Comparison of ENCODE assay signal across 10 cellular contexts in the genomic region with DNA sequence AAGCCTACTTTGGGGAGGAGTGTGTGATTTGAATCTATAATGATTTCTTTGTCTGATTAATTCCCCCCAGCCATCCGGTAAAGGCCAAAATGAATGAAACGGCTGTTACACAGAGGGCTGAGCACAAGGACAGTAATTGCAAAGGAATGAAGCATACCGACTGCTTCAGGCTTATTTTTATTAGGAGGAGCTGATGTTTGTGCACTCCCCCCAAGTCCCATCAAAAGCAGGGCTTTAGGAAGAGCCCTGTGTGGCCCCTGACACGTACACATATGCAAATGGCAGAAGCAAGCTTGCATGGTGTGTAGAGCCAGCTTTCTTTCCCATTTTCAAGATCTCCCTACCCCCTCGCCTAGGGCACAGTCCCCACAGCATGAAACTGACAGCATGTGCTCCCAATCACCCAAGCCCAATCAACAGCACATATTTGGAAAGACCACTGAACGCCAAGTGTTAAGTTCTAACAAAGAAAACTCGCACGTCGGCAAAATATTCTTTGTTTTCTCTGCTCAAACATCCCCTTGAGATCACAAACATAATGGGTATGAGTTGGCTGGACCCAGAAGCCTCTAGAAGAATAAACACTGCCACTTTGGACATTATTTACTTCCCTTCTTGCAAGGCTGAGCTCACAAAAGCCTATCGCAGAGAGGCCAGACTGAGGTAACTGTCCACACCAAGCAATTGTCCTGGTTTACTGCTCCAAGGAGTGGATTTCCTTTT.
DNase-seq lines count a peak whose midpoint lies in the region; ATAC-seq and TF ChIP-seq lines count a peak whose summit lies in the region.
"Had no signal": no experiment of that assay in that cellular context is flagged by ENCODE, and none has a peak within 500 bp of the region (broad histone marks: within the 10 kb centered on the region; RNA-seq: fewer than 3 reads in every experiment).

No MANE protein-coding gene starts in this region.

- TF ChIP-seq POLR2A in gastrocnemius medialis (IDR thresholded peaks at IDR 0.05), result no peak

- ATAC-seq in gastrocnemius medialis, result peak in 1 of 2 donors; percentile 50
- ATAC-seq in HG02981 (IDR thresholded peaks at IDR 0.05; ENCODE audit: unreplicated experiment), result no peak
- no peak for ATAC-seq in HG02870 (IDR thresholded peaks at IDR 0.05; ENCODE audit: unreplicated experiment)

- H3K36me3 ChIP-seq in right atrium auricular region (no peaks in the 10 kb centered on the region), gastrocnemius medialis (no peaks in the 10 kb centered on the region)

- no peak overlapping the region for H3K4me3 Mint-ChIP-seq in activated naive CD4-positive, alpha-beta T cell treated with anti-CD3 and anti-CD28 coated beads, Interleukin-2, amount 10 ng/mL, durations not matched to agents 7 days and 5 days
- H3K4me3 Mint-ChIP-seq: central memory CD8-positive, alpha-beta T cell had no signal

- in situ Hi-C loops in astrocyte of the spinal cord (cut with HindIII; ENCODE audit: low sequenced_read_pairs), result no loop called here
- in situ Hi-C loops in gastrocnemius medialis (cut with MboI; ENCODE audit: low sequenced_read_pairs in 4 of 4), result no loop called here

- intact Hi-C loops in gastrocnemius medialis (cut with DNase I; ENCODE audit: low total_unique reads), result no loop called here

- H3K4me1 ChIP-seq in right atrium auricular region (peaks cover 0 to 25% of the 10 kb centered on the region in 2 donors), gastrocnemius medialis (no peaks in the 10 kb centered on the region)

- H3K36me3 Mint-ChIP-seq in activated naive CD4-positive, alpha-beta T cell treated with anti-CD3 and anti-CD28 coated beads, Interleukin-2, amount 10 ng/mL, durations not matched to agents 7 days and 5 days, result no peaks in the 10 kb centered on the region

- H3K27me3 ChIP-seq in right atrium auricular region (no peaks in the 10 kb centered on the region), gastrocnemius medialis (no peaks in the 10 kb centered on the region)

- no peaks in the 10 kb centered on the region for H3K9me3 Mint-ChIP-seq in activated naive CD4-positive, alpha-beta T cell treated with anti-CD3 and anti-CD28 coated beads, Interleukin-2, amount 10 ng/mL, durations not matched to agents 7 days and 5 days
- H3K9me3 Mint-ChIP-seq: central memory CD8-positive, alpha-beta T cell had no signal

- no peaks in the 10 kb centered on the region for H3K4me1 Mint-ChIP-seq in activated naive CD4-positive, alpha-beta T cell treated with anti-CD3 and anti-CD28 coated beads, Interleukin-2, amount 10 ng/mL, durations not matched to agents 7 days and 5 days
- H3K4me1 Mint-ChIP-seq: central memory CD8-positive, alpha-beta T cell had no signal

- H3K9me3 ChIP-seq in right atrium auricular region (no peaks in the 10 kb centered on the region), gastrocnemius medialis (no peaks in the 10 kb centered on the region)

- H3K4me3 ChIP-seq in astrocyte of the spinal cord (ENCODE audit: low read depth, low read length), result no peak overlapping the region
- no peak overlapping the region for H3K4me3 ChIP-seq in right atrium auricular region
- no peak overlapping the region for H3K4me3 ChIP-seq in gastrocnemius medialis

- peak overlapping the region; percentile 60 to 69 for H3K27ac ChIP-seq in right atrium auricular region
- peak overlapping the region in 3 of 4 donors; percentile 36 to 48 (median 37) for H3K27ac ChIP-seq in gastrocnemius medialis

- TF ChIP-seq CTCF in astrocyte of the spinal cord (IDR thresholded peaks at IDR 0.05; ENCODE audit: low read depth, low read length) (no peak), right atrium auricular region (IDR thresholded peaks at IDR 0.05) (no peak), gastrocnemius medialis (IDR thresholded peaks at IDR 0.05 in 4 of 5, conservative IDR thresholded peaks at IDR 0.05 in 1 of 5) (no peak)

- H3K27ac Mint-ChIP-seq in activated naive CD4-positive, alpha-beta T cell treated with anti-CD3 and anti-CD28 coated beads, Interleukin-2, amount 10 ng/mL, durations not matched to agents 7 days and 5 days, result no peak overlapping the region

- CTCF ChIA-PET in activated naive CD4-positive, alpha-beta T cell treated with anti-CD3 and anti-CD28 coated beads, Interleukin-2, amount 10 ng/mL, durations not matched to agents 7 days and 5 days (lab: Charles Lee), result no interaction called here

- peaks cover 11% of the 10 kb centered on the region for H3K27me3 Mint-ChIP-seq in activated naive CD4-positive, alpha-beta T cell treated with anti-CD3 and anti-CD28 coated beads, Interleukin-2, amount 10 ng/mL, durations not matched to agents 7 days and 5 days
- H3K27me3 Mint-ChIP-seq: central memory CD8-positive, alpha-beta T cell had no signal

- DNase-seq in GM04503 (ENCODE audit: low read depth), result peak; percentile 80
- peak; percentile 91 for DNase-seq in astrocyte of the spinal cord (ENCODE audit: low read depth, low spot score)
- DNase-seq in right atrium auricular region (ENCODE audit: low spot score), result no peak
- DNase-seq in gastrocnemius medialis, result no peak
- no peak for DNase-seq in activated naive CD4-positive, alpha-beta T cell treated with anti-CD3 and anti-CD28 coated beads, Interleukin-2, amount 10 ng/mL, durations not matched to agents 7 days and 5 days
- no peak for DNase-seq in NCI-H1930 (lab: John Stamatoyannopoulos, UW)
- DNase-seq: occipital lobe had no signal

Comparison
In these comparisons a context has a peak if more than half of its experiments do, and no peak if none do; other contexts are left out.
1. DNase-seq: peak in GM04503 (single experiment) and astrocyte of the spinal cord (single experiment); none in right atrium auricular region (single experiment), gastrocnemius medialis (0 of 2), activated naive CD4-positive, alpha-beta T cell treated with anti-CD3 and anti-CD28 coated beads, Interleukin-2, amount 10 ng/mL, durations not matched to agents 7 days and 5 days (single experiment) and NCI-H1930 (0 of 2).